ENCODE assay signal across 1 cellular context in the genomic region with DNA sequence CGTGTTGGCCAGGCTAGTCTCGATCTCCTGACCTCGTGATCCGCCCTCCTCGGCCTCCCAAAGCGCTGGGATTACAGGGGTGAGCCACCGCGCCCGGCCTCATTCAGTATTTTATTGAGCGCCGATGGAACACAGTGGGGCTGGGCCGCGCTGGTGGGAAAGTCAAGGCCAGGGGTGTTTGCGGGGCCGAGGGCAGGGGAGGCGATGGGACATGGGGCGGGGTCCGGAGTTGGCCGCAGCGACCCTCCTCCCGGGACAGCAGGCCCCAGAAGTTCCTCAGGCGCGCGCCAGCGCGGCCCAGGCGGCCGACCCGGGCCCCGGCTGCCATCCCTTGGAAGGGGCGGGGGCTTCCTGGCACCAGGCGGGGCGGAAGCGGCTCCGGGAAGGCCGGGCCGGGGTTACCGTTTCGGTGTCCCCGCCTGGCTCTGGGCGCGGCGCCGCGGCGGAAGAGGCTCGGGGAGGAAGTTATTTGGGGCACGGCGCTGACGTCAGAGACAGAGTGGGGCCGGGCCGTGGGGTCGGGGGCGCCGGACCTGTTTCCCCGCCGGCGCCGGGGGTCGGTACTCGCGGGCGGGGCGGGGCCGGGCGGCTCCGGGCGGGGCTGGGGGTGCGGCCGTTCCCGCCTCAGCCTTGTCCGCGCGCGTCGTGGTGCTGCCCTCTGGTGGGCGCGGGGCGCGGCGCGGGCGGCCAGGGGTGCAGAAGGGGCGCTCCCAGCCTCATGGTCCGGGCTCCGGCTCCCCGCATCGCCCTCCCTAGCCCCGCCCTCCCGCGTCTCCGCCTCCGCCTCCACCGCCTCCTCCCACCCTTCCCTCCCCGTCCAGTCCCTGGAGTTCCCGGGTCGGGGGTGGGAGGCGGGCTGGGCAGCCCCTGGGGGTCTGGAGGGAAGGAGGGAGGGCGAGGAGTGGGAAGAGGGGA.
TF ChIP-seq lines count a peak whose summit lies in the region.

No MANE protein-coding gene starts in this region.

TF ChIP-seq in PFSK-1, 5 proteins besides CTCF, POLR2A, EP300 and RAD21 (continued from another document):
- TF ChIP-seq SIN3A (IDR thresholded peaks at IDR 0.05; ENCODE audit: borderline replicate concordance, insufficient read depth, low read length) (peak; percentile 14; the same call in 1 of the 2 replicates), FOXP2 (optimal IDR thresholded peaks at IDR 0.05; ENCODE audit: borderline replicate concordance, extremely low read depth, extremely low read length, insufficient read depth) (no peak), TAF1 (IDR thresholded peaks at IDR 0.05; ENCODE audit: borderline replicate concordance, insufficient read depth, low read length) (no peak)
